Comparison of ENCODE assay signal across 12 cellular contexts in genomic region chr12:659090-659683, GRCh38. TPM values are rescaled to one million over a fixed set of nuclear protein-coding genes. Genes with fewer than 3 reads are reported as not detected.
DNase-seq lines count a peak whose midpoint lies in the region; ATAC-seq and TF ChIP-seq lines count a peak whose summit lies in the region.
"Had no signal": no experiment of that assay in that cellular context is flagged by ENCODE, and none has a peak within 500 bp of the region (broad histone marks: within the 10 kb centered on the region; RNA-seq: fewer than 3 reads in every experiment).

No MANE protein-coding gene starts in this region.

- no peak overlapping the region for H3K9ac ChIP-seq in smooth muscle cell (ENCODE audit: low read depth)

- DNase-seq in D341Med (ENCODE audit: low spot score) (peak; percentile 66), NAMALWA (ENCODE audit: low spot score) (peak; percentile 66), smooth muscle cell (lab: John Stamatoyannopoulos, UW; ENCODE audit: unreplicated experiment) (no peak), right cardiac atrium (no peak)
- DNase-seq: activated CD4-positive, alpha-beta T cell treated with anti-CD3 and anti-CD28 coated beads, Interleukin-2, amount 10 ng/mL, durations not matched to agents 7 days and 5 days; DMS 273 treated with DMSO at 0.1 percent for 48 hours; NCI-H2081; T-helper 1 cell had no signal

- H3K4me3 ChIP-seq in smooth muscle cell: no peak overlapping the region
- H3K4me3 ChIP-seq in right cardiac atrium (ENCODE audit: low read length): no peak overlapping the region
- no peak overlapping the region for H3K4me3 ChIP-seq in gastroesophageal sphincter

- H3K4me2 ChIP-seq in smooth muscle cell: no peak overlapping the region

- H3K36me3 ChIP-seq in smooth muscle cell (ENCODE audit: low read depth): no peaks in the 10 kb centered on the region
- H3K36me3 ChIP-seq in gastroesophageal sphincter: no peaks in the 10 kb centered on the region

- H3K27ac ChIP-seq in smooth muscle cell (ENCODE audit: low read depth): no peak overlapping the region
- no peak overlapping the region for H3K27ac ChIP-seq in right cardiac atrium (ENCODE audit: low read length)
- H3K27ac ChIP-seq in gastroesophageal sphincter: no peak overlapping the region

- intact Hi-C loops in right cardiac atrium (cut with DNase I): no loop called here

- H3K4me1 ChIP-seq in smooth muscle cell (ENCODE audit: low read depth) (no peaks in the 10 kb centered on the region), right cardiac atrium (ENCODE audit: control insufficient read depth, insufficient read depth, low read length) (peaks cover 9% of the 10 kb centered on the region), gastroesophageal sphincter (peaks cover 0 to 20% (median 0%) of the 10 kb centered on the region in 3 donors)

- H3K9me3 ChIP-seq in smooth muscle cell (replicated peaks; ENCODE audit: low read depth): no peaks in the 10 kb centered on the region
- H3K9me3 ChIP-seq in right cardiac atrium (ENCODE audit: control insufficient read depth, low read length): no peaks in the 10 kb centered on the region
- no peaks in the 10 kb centered on the region for H3K9me3 ChIP-seq in gastroesophageal sphincter

- whole genome bisulfite sequencing in smooth muscle cell (ENCODE audit: low lambda C conversion rate): 90% methylated on average over 5 of the region's 5 CpGs
- 84% methylated on average over 5 of the region's 5 CpGs for WGBS in right cardiac atrium
- WGBS in gastroesophageal sphincter (ENCODE audit: low coverage in 1 of 2), 2 donors: 50 to 76% methylated on average over 3 to 4 of the region's 5 CpGs

- TF ChIP-seq CTCF in smooth muscle cell (IDR thresholded peaks at IDR 0.05; ENCODE audit: borderline replicate concordance, insufficient read depth, poor library complexity, severe bottlenecking) (no peak), gastroesophageal sphincter (IDR thresholded peaks at IDR 0.05) (no peak)

- peak; percentile 84 for ATAC-seq in GM19035 (IDR thresholded peaks at IDR 0.05; ENCODE audit: unreplicated experiment)
- peak; percentile 61 for ATAC-seq in HG02610 (IDR thresholded peaks at IDR 0.05; ENCODE audit: unreplicated experiment)
- no peak for ATAC-seq in GM19452 (IDR thresholded peaks at IDR 0.05; ENCODE audit: unreplicated experiment)
- ATAC-seq in right cardiac atrium: no peak
- no peak for ATAC-seq in gastroesophageal sphincter

- H2AFZ ChIP-seq in smooth muscle cell (ENCODE audit: low read depth): no peak overlapping the region

- no peaks in the 10 kb centered on the region for H3F3A ChIP-seq in smooth muscle cell (ENCODE audit: low read depth)

- H3K79me2 ChIP-seq in smooth muscle cell (ENCODE audit: low read depth): no peaks in the 10 kb centered on the region

- H4K20me1 ChIP-seq in smooth muscle cell (ENCODE audit: low read depth): no peaks in the 10 kb centered on the region

- TF ChIP-seq POLR2A in gastroesophageal sphincter (IDR thresholded peaks at IDR 0.05): no peak

- no peaks in the 10 kb centered on the region for H3K27me3 ChIP-seq in smooth muscle cell (ENCODE audit: low read depth)
- H3K27me3 ChIP-seq in right cardiac atrium (ENCODE audit: control insufficient read depth, insufficient read depth): no peaks in the 10 kb centered on the region
- H3K27me3 ChIP-seq in gastroesophageal sphincter: no peaks in the 10 kb centered on the region

- no peak for TF ChIP-seq EP300 in gastroesophageal sphincter (IDR thresholded peaks at IDR 0.05)

RNA-seq across cellular contexts. Expression of gene NINJ2, which starts 4.1 kb away (rescaled TPM):
- 0.45 and 12.1 TPM in 2 replicates for total RNA-seq in smooth muscle cell
- polyA plus RNA-seq in smooth muscle cell: 4.2 and 4.6 TPM in 2 replicates
- 1 to 10 TPM; 3.6 to 7.4 (median 5.5) TPM for total RNA-seq in right cardiac atrium
- polyA plus RNA-seq in right cardiac atrium: 5.9 TPM
- 1 to 10 TPM in 3 of 4 donors, under 1 TPM in 1; 0.78 to 9.0 (median 5.2) TPM for total RNA-seq in gastroesophageal sphincter

Comparison
In these comparisons a context has a peak if more than half of its experiments do, and no peak if none do; other contexts are left out.
1. DNase-seq: peak in D341Med (single experiment) and NAMALWA (single experiment); none in smooth muscle cell (single experiment) and right cardiac atrium (0 of 3).
2. ATAC-seq: peak in GM19035 (single experiment) and HG02610 (single experiment); none in GM19452 (single experiment), right cardiac atrium (0 of 2) and gastroesophageal sphincter (single experiment).